Comparison of ENCODE assay signal across 26 cellular contexts in the genomic region with DNA sequence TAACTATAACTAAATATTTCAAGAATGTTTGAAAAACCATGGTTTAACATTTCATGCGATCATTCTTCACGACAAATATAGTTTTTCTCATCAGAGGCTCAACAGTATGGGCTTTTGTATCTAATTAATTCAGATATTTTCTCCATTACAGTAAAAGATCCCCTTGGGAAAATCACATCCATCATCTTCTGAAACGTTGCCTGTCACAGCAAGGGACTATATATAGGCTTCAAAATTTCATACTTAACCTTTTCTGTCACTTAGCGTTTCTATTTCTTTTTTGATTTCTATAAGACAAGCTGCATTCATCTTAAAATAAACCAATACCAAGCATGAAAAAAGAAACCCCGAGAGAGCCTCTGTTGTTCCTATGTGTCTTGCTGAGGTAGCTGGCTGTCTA.
"Had no signal": no experiment of that assay in that cellular context is flagged by ENCODE, and none has a peak within 500 bp of the region (broad histone marks: within the 10 kb centered on the region; RNA-seq: fewer than 3 reads in every experiment).

No MANE protein-coding gene starts in this region.

- H3K27me3 Mint-ChIP-seq: dendritic cell treated with granulocyte-macrophage colony-stimulating factor and Interleukin-4, amounts not matched to agents 40 ng/mL and 50 ng/mL, for 4 days; effector memory CD8-positive, alpha-beta T cell had no signal

- H3K9me3 Mint-ChIP-seq: endodermal cell had no signal

- DNase-seq: colonic mucosa; cortex of kidney; dermis blood vessel endothelial cell; dorsolateral prefrontal cortex; effector CD4-positive, alpha-beta T cell; effector CD8-positive, alpha-beta T cell; effector memory CD4-positive, alpha-beta T cell; effector memory CD8-positive, alpha-beta T cell; endodermal cell; erythroblast; esophagus squamous epithelium; foreskin fibroblast; foreskin keratinocyte; foreskin melanocyte; gastrocnemius medialis; glutamatergic neuron; head of caudate nucleus; heart left ventricle; heart right ventricle had no signal

- ATAC-seq: effector memory CD8-positive, alpha-beta T cell; esophagus mucosa; foreskin keratinocyte; gastrocnemius medialis; gastroesophageal sphincter; heart left ventricle; heart right ventricle had no signal

- H3K4me1 ChIP-seq: colonic mucosa, esophagus muscularis mucosa, esophagus squamous epithelium, foreskin keratinocyte, gastrocnemius medialis, gastroesophageal sphincter, heart left ventricle, heart right ventricle had no signal

- H2AFZ ChIP-seq: hepatocyte had no signal

- H3K27me3 ChIP-seq: colonic mucosa, dorsolateral prefrontal cortex, esophagus muscularis mucosa, esophagus squamous epithelium, foreskin keratinocyte, gastrocnemius medialis, gastroesophageal sphincter, heart left ventricle, heart right ventricle, hepatocyte had no signal

- H3K4me1 Mint-ChIP-seq: endodermal cell had no signal

- H3K9me3 ChIP-seq: colonic mucosa, esophagus muscularis mucosa, esophagus squamous epithelium, gastrocnemius medialis, gastroesophageal sphincter had no signal

- H3K27ac Mint-ChIP-seq: dendritic cell treated with granulocyte-macrophage colony-stimulating factor and Interleukin-4, amounts not matched to agents 40 ng/mL and 50 ng/mL, for 4 days; effector memory CD8-positive, alpha-beta T cell; endodermal cell had no signal

- H3K36me3 ChIP-seq: colonic mucosa, esophagus muscularis mucosa, esophagus squamous epithelium, gastrocnemius medialis, gastroesophageal sphincter, heart left ventricle, heart right ventricle had no signal

- H3K4me3 ChIP-seq: colonic mucosa, coronary artery, dorsolateral prefrontal cortex, esophagus muscularis mucosa, esophagus squamous epithelium, gastrocnemius medialis, gastroesophageal sphincter, heart left ventricle, heart right ventricle, hepatocyte had no signal

- H3K4me3 Mint-ChIP-seq: dendritic cell treated with granulocyte-macrophage colony-stimulating factor and Interleukin-4, amounts not matched to agents 40 ng/mL and 50 ng/mL, for 4 days; effector memory CD8-positive, alpha-beta T cell; endodermal cell had no signal

- H3K27ac ChIP-seq: colonic mucosa, coronary artery, dorsolateral prefrontal cortex, epithelial cell of prostate, esophagus muscularis mucosa, esophagus squamous epithelium, foreskin keratinocyte, gastrocnemius medialis, gastroesophageal sphincter, heart left ventricle, heart right ventricle, hepatocyte had no signal

- H3K4me2 ChIP-seq: hepatocyte had no signal

- H3K79me2 ChIP-seq: hepatocyte had no signal
